36 cellular contexts compared by ENCODE assay signal in the genomic region with DNA sequence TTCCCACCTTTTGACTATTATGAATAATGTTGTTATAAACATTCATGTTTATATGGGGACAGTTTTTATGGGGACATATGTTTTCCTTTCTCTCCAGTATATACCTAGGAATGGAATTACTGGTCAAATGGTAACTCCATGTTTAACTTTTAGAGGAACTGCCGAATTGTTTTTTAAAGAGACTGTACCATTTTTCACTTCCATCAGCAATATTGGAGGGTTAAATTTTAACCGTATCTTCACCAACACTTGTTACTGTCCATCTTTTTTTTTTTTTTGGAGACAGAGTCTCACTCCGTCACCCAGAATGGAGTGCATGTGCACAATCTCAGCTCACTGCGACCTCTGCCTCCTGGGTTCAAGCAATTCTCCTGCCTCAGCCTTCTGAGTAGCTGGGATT. TPM values are rescaled to one million over a fixed set of nuclear protein-coding genes. Genes with fewer than 3 reads are reported as not detected.
DNase-seq lines count a peak whose midpoint lies in the region; ATAC-seq, FAIRE-seq and TF ChIP-seq lines count a peak whose summit lies in the region.
"Had no signal": no experiment of that assay in that cellular context is flagged by ENCODE, and none has a peak within 500 bp of the region (broad histone marks: within the 10 kb centered on the region; RNA-seq: fewer than 3 reads in every experiment).

No MANE protein-coding gene starts in this region.

- TF ChIP-seq CTCF in HepG2 (CRISPR knock-in tag; IDR thresholded peaks at IDR 0.05), result no peak
- no peak for TF ChIP-seq CTCF in right lobe of liver (IDR thresholded peaks at IDR 0.05)
- TF ChIP-seq CTCF in A549 (IDR thresholded peaks at IDR 0.05), result no peak
- TF ChIP-seq CTCF in IMR-90 (conservative IDR thresholded peaks at IDR 0.05; ENCODE audit: low read depth, low read length), result no peak
- TF ChIP-seq CTCF in K562 (IDR thresholded peaks at IDR 0.05 in 2 of 3, conservative IDR thresholded peaks at IDR 0.05 in 1 of 3; ENCODE audit: insufficient read depth in 2 of 3, low read depth in 1 of 3, low read length in 3 of 3), result no peak
- TF ChIP-seq CTCF in glutamatergic neuron (IDR thresholded peaks at IDR 0.05; ENCODE audit: partially characterized antibody, unreplicated experiment), result no peak
- no peak for TF ChIP-seq CTCF in upper lobe of left lung (IDR thresholded peaks at IDR 0.05)

- dilution Hi-C loops in IMR-90 (cut with HindIII; ENCODE audit: low sequenced_read_pairs, unreplicated experiment), result no loop called here

- H3K27ac ChIP-seq in HepG2 (ENCODE audit: extremely low read length, insufficient read depth, low read length), result no peak overlapping the region
- H3K27ac ChIP-seq in right lobe of liver, result no peak overlapping the region
- no peak overlapping the region for H3K27ac ChIP-seq in A549
- H3K27ac ChIP-seq in IMR-90 (ENCODE audit: insufficient read depth, low read length), result no peak overlapping the region
- no peak overlapping the region for H3K27ac ChIP-seq in K562 (ENCODE audit: extremely low read depth, low read depth, low read length)
- no peak overlapping the region for H3K27ac ChIP-seq in upper lobe of left lung
- H3K27ac ChIP-seq: 22Rv1; BLaER1; BLaER1 treated with 17β-estradiol and CSF1 and Interleukin-3, amounts not matched to agents 10 nM and 100 nM; C4-2B had no signal

- no peak overlapping the region for H2AK9ac ChIP-seq in IMR-90 (replicated peaks; ENCODE audit: low read depth, low read length, poor library complexity)

- H3K9me3 ChIP-seq in HepG2 (ENCODE audit: low read length) (no peaks in the 10 kb centered on the region), right lobe of liver (no peaks in the 10 kb centered on the region), A549 (no peaks in the 10 kb centered on the region), IMR-90 (ENCODE audit: control insufficient read depth, insufficient read depth, low read length) (no peaks in the 10 kb centered on the region), K562 (replicated peaks; ENCODE audit: control insufficient read depth, insufficient read depth, low read depth, low read length) (no peaks in the 10 kb centered on the region; the same call in 1 of the 2 replicates), upper lobe of left lung (peaks cover 0 to 4% (median 0%) of the 10 kb centered on the region in 4 donors)
- H3K9me3 ChIP-seq: BE2C, Caco-2 had no signal

- in situ Hi-C loops in HepG2 (cut with HindIII; ENCODE audit: extremely low pct_ligation_motif_present, low pct_unique_long_range_greater_than_20kb), result no loop called here
- in situ Hi-C loops in IMR-90 (cut with MboI; ENCODE audit: low sequenced_read_pairs), result no loop called here
- in situ Hi-C loops in K562 (cut with MboI), result no loop called here

- H4K91ac ChIP-seq in IMR-90 (ENCODE audit: insufficient read depth, low read depth, low read length), result no peak overlapping the region

- H2AK5ac ChIP-seq in IMR-90 (ENCODE audit: low read depth, low read length), result no peak overlapping the region

- H4K8ac ChIP-seq in IMR-90 (ENCODE audit: low read depth in 2 of 2, low read length in 2 of 2), result no peak overlapping the region

- H4K5ac ChIP-seq in IMR-90 (ENCODE audit: low read depth, low read length), result no peak overlapping the region

- H2BK20ac ChIP-seq in IMR-90 (ENCODE audit: low read depth, low read length), result no peak overlapping the region

- no peaks in the 10 kb centered on the region for H4K20me1 ChIP-seq in HepG2 (ENCODE audit: insufficient read depth, low read length)
- H4K20me1 ChIP-seq in IMR-90 (ENCODE audit: insufficient read depth, low read length), result peaks cover 3% of the 10 kb centered on the region; the same call in 1 of the 2 replicates
- H4K20me1 ChIP-seq in K562 (replicated peaks; ENCODE audit: control insufficient read depth, insufficient read depth, low read length), result no peaks in the 10 kb centered on the region; the same call in 1 of the 2 replicates
- H4K20me1 ChIP-seq: BLaER1 had no signal

- no peak overlapping the region for H3K4ac ChIP-seq in IMR-90 (ENCODE audit: low read depth, low read length)

- H2AFZ ChIP-seq in HepG2 (ENCODE audit: low read length) (no peak overlapping the region), IMR-90 (replicated peaks; ENCODE audit: low read length, poor library complexity) (no peak overlapping the region), K562 (ENCODE audit: low read depth, low read length) (no peak overlapping the region)

- TF ChIP-seq POLR2A in HepG2 (IDR thresholded peaks at IDR 0.05; ENCODE audit: insufficient read depth in 1 of 2, low read depth in 2 of 2, low read length in 2 of 2) (no peak), right lobe of liver (IDR thresholded peaks at IDR 0.05) (no peak), A549 (IDR thresholded peaks at IDR 0.05; ENCODE audit: low read length) (no peak), IMR-90 (IDR thresholded peaks at IDR 0.05; ENCODE audit: low read depth, low read length) (no peak), K562 (conservative IDR thresholded peaks at IDR 0.05) (no peak), upper lobe of left lung (IDR thresholded peaks at IDR 0.05) (no peak)

- H2BK5ac ChIP-seq in IMR-90 (ENCODE audit: low read depth, low read length, poor library complexity, severe bottlenecking), result no peak overlapping the region

- H3K4me3 Mint-ChIP-seq in glutamatergic neuron (ENCODE audit: unreplicated experiment), result no peak overlapping the region
- H3K4me3 Mint-ChIP-seq: B cell; CD14-positive monocyte; CD4-positive, alpha-beta memory T cell; CD4-positive, alpha-beta T cell; CD4-positive, CD25-positive, alpha-beta regulatory T cell; CD8-positive, alpha-beta memory T cell; CD8-positive, alpha-beta T cell had no signal

- ATAC-seq in HepG2 (no peak), right lobe of liver (no peak), A549 (no peak), IMR-90 (ENCODE audit: low read depth) (no peak), K562 (no peak), upper lobe of left lung (ENCODE audit: low FRiP score in 2 of 2) (no peak)
- ATAC-seq: CD8-positive, alpha-beta T cell had no signal

- no peak overlapping the region for H3K23ac ChIP-seq in IMR-90 (ENCODE audit: low read depth, low read length)

- no peak for FAIRE-seq in HepG2 (lab: Jason Lieb, UNC)
- FAIRE-seq in A549 (lab: Jason Lieb, UNC), result no peak
- FAIRE-seq in K562 (lab: Jason Lieb, UNC), result no peak
- FAIRE-seq: A204.1, D721Med had no signal

- POLR2A ChIA-PET in HepG2 (lab: Yijun Ruan, JAX), result no interaction called here
- POLR2A ChIA-PET in A549 (lab: Yijun Ruan, JAX), result no interaction called here
- POLR2A ChIA-PET in IMR-90 (lab: Charles Lee; ENCODE audit: unreplicated experiment), result no interaction called here
- POLR2A ChIA-PET in K562 (lab: Yijun Ruan, JAX), result no interaction called here

- DNase-seq in HepG2 (ENCODE audit: low spot score) (no peak), right lobe of liver (no peak), A549 (ENCODE audit: low read depth in 1 of 2, low spot score in 1 of 2) (no peak), IMR-90 (no peak), K562 (ENCODE audit: extremely low read depth in 1 of 4, low spot score in 3 of 4) (no peak), glutamatergic neuron (no peak), upper lobe of left lung (no peak), NCI-H510A (lab: John Stamatoyannopoulos, UW) (no peak)
- DNase-seq: 8988T; ACHN; AML-193; BE2C; C1 segment of cervical spinal cord; Caco-2; Calu3; CD4-positive, alpha-beta memory T cell; CD4-positive, alpha-beta T cell; CD4-positive, CD25-positive, alpha-beta regulatory T cell; CD8-positive, alpha-beta memory T cell; CD8-positive, alpha-beta T cell; COR-L47; DMS 273 treated with DMSO at 0.1 percent for 48 hours; DMS153; DMS53; DMS79; DMS79 treated with DMSO at 0.1 percent for 48 hours; DND-41; EL had no signal

- no peak overlapping the region for H3K4me2 ChIP-seq in HepG2 (ENCODE audit: low read depth, low read length)
- no peak overlapping the region for H3K4me2 ChIP-seq in A549
- no peak overlapping the region for H3K4me2 ChIP-seq in IMR-90 (ENCODE audit: low read depth, low read length)
- no peak overlapping the region for H3K4me2 ChIP-seq in K562 (ENCODE audit: insufficient read depth, low read length)
- H3K4me2 ChIP-seq: BLaER1; BLaER1 treated with 17β-estradiol and CSF1 and Interleukin-3, amounts not matched to agents 10 nM and 100 nM had no signal

- no peak overlapping the region for H3K27ac Mint-ChIP-seq in glutamatergic neuron (ENCODE audit: unreplicated experiment)
- H3K27ac Mint-ChIP-seq: B cell; CD14-positive monocyte; CD4-positive, alpha-beta memory T cell; CD4-positive, alpha-beta T cell; CD4-positive, CD25-positive, alpha-beta regulatory T cell; CD8-positive, alpha-beta T cell had no signal

- no peaks in the 10 kb centered on the region for H3K79me1 ChIP-seq in IMR-90 (ENCODE audit: low read depth in 1 of 2, low read length in 2 of 2)

- no peak overlapping the region for H2BK15ac ChIP-seq in IMR-90 (ENCODE audit: low read depth, low read length)

- H3K4me1 ChIP-seq in HepG2 (ENCODE audit: insufficient read depth, low read length), result no peaks in the 10 kb centered on the region
- no peaks in the 10 kb centered on the region for H3K4me1 ChIP-seq in right lobe of liver
- H3K4me1 ChIP-seq in A549, result no peaks in the 10 kb centered on the region
- peaks cover 8% of the 10 kb centered on the region for H3K4me1 ChIP-seq in IMR-90 (ENCODE audit: control insufficient read depth, insufficient read depth, low read length)
- peaks cover 4 to 13% of the 10 kb centered on the region in 2 experiments; a peak in 3 of 5 replicates for H3K4me1 ChIP-seq in K562 (replicated peaks in 1 of 2; ENCODE audit: control insufficient read depth in 2 of 2, insufficient read depth in 2 of 2, low read length in 2 of 2)
- H3K4me1 ChIP-seq in upper lobe of left lung, result no peaks in the 10 kb centered on the region
- H3K4me1 ChIP-seq: BE2C; BLaER1; BLaER1 treated with 17β-estradiol and CSF1 and Interleukin-3, amounts not matched to agents 10 nM and 100 nM; Caco-2 had no signal

- H3K27me3 ChIP-seq in HepG2 (ENCODE audit: control insufficient read depth in 1 of 2, insufficient read depth in 2 of 2, low read length in 2 of 2), result no peaks in the 10 kb centered on the region
- no peaks in the 10 kb centered on the region for H3K27me3 ChIP-seq in right lobe of liver
- H3K27me3 ChIP-seq in IMR-90 (ENCODE audit: control insufficient read depth, insufficient read depth, low read length), result no peaks in the 10 kb centered on the region; the same call in 1 of the 2 replicates
- H3K27me3 ChIP-seq in K562 (ENCODE audit: control insufficient read depth in 2 of 2, insufficient read depth in 2 of 2, low read length in 2 of 2), result no peaks in the 10 kb centered on the region
- H3K27me3 ChIP-seq in upper lobe of left lung, result no peaks in the 10 kb centered on the region
- H3K27me3 ChIP-seq: BE2C had no signal

- H3K14ac ChIP-seq in IMR-90 (replicated peaks; ENCODE audit: low read depth, low read length), result no peak overlapping the region

- H3K36me3 ChIP-seq in HepG2 (replicated peaks in 1 of 2; ENCODE audit: control insufficient read depth in 1 of 2, insufficient read depth in 2 of 2, low read length in 2 of 2) (no peaks in the 10 kb centered on the region), right lobe of liver (no peaks in the 10 kb centered on the region), IMR-90 (ENCODE audit: control insufficient read depth, insufficient read depth, low read length) (no peaks in the 10 kb centered on the region), K562 (ENCODE audit: control insufficient read depth, insufficient read depth, low read length) (no peaks in the 10 kb centered on the region), upper lobe of left lung (no peaks in the 10 kb centered on the region)
- H3K36me3 ChIP-seq: BE2C; BLaER1; BLaER1 treated with 17β-estradiol and CSF1 and Interleukin-3, amounts not matched to agents 10 nM and 100 nM had no signal

- intact Hi-C loops in HepG2 (cut with micrococcal nuclease; ENCODE audit: unreplicated experiment), result no loop called here
- intact Hi-C loops in right lobe of liver (cut with DNase I), result no loop called here
- intact Hi-C loops in IMR-90 (cut with micrococcal nuclease), result no loop called here
- intact Hi-C loops in K562 (cut with micrococcal nuclease), result no loop called here

- H2BK120ac ChIP-seq in IMR-90 (ENCODE audit: low read depth, low read length), result no peak overlapping the region

- no peaks in the 10 kb centered on the region for H3K36me3 Mint-ChIP-seq in glutamatergic neuron (ENCODE audit: unreplicated experiment)
- H3K36me3 Mint-ChIP-seq: CD14-positive monocyte; CD4-positive, alpha-beta memory T cell; CD4-positive, CD25-positive, alpha-beta regulatory T cell; CD8-positive, alpha-beta T cell had no signal

- H3K79me2 ChIP-seq in HepG2 (ENCODE audit: insufficient read depth, low read length) (no peaks in the 10 kb centered on the region), K562 (ENCODE audit: control insufficient read depth, insufficient read depth, low read length) (no peaks in the 10 kb centered on the region)

- H3K27me3 Mint-ChIP-seq in glutamatergic neuron (ENCODE audit: unreplicated experiment), result no peaks in the 10 kb centered on the region
- H3K27me3 Mint-ChIP-seq: B cell; CD4-positive, alpha-beta T cell; CD4-positive, CD25-positive, alpha-beta regulatory T cell; CD8-positive, alpha-beta memory T cell had no signal

- H3K9ac ChIP-seq in HepG2 (ENCODE audit: insufficient read depth, low read depth, low read length) (no peak overlapping the region), IMR-90 (ENCODE audit: low read depth, low read length) (no peak overlapping the region), K562 (ENCODE audit: insufficient read depth in 1 of 2, low read depth in 2 of 2, low read length in 2 of 2) (no peak overlapping the region)
- H3K9ac ChIP-seq: BLaER1; BLaER1 treated with 17β-estradiol and CSF1 and Interleukin-3, amounts not matched to agents 10 nM and 100 nM had no signal

- no TSS peak for BruUV-seq in HepG2 (replicated peaks; lab: Mats Ljungman, UMichigan)
- BruUV-seq in IMR-90 (replicated peaks; lab: Mats Ljungman, UMichigan), result no TSS peak
- no TSS peak for BruUV-seq in K562 (replicated peaks; lab: Mats Ljungman, UMichigan)

- CTCF ChIA-PET in HepG2 (lab: Yijun Ruan, JAX; ENCODE audit: low intra/inter-chr PET ratio, low total read pairs) (no interaction called here), A549 (lab: Yijun Ruan, JAX) (no interaction called here), IMR-90 (lab: Yijun Ruan, JAX) (interaction anchor here (0.9 kb wide), 1 partner anchor 9 kb away, joined by 4 read pairs; no protein-coding TSS in a partner anchor), K562 (lab: Yijun Ruan, JAX; ENCODE audit: low intra/inter-chr PET ratio) (no interaction called here)

- H3K9me1 ChIP-seq in IMR-90 (ENCODE audit: insufficient read depth, low read length), result peaks cover 3% of the 10 kb centered on the region; the same call in 1 of the 2 replicates
- H3K9me1 ChIP-seq in K562 (ENCODE audit: control insufficient read depth, insufficient read depth, low read length), result no peaks in the 10 kb centered on the region

- 67% methylated on average over 4 of the region's 4 CpGs for WGBS in HepG2 (ENCODE audit: low lambda C conversion rate)
- 52% methylated on average over 4 of the region's 4 CpGs for WGBS in right lobe of liver (ENCODE audit: insufficient coverage, low coverage, low lambda C conversion rate, missing lambda C conversion rate)
- WGBS in A549 (ENCODE audit: missing lambda C conversion rate), result 76% methylated on average over 4 of the region's 4 CpGs
- no CpG with 5 or more reads among the region's 4 CpGs for WGBS in IMR-90 (ENCODE audit: extremely low coverage in 2 of 2, insufficient read length in 1 of 2), 2 experiments
- 44% methylated on average over 4 of the region's 4 CpGs for WGBS in K562 (ENCODE audit: insufficient coverage, low coverage, missing lambda C conversion rate)
- WGBS in upper lobe of left lung, 2 donors, result 88 to 90% methylated on average over 4 of the region's 4 CpGs

- no peak for TF ChIP-seq RAD21 in HepG2 (CRISPR knock-in tag; IDR thresholded peaks at IDR 0.05)
- TF ChIP-seq RAD21 in A549 (conservative IDR thresholded peaks at IDR 0.05 in 1 of 2, IDR thresholded peaks at IDR 0.05 in 1 of 2), result no peak
- no peak for TF ChIP-seq RAD21 in IMR-90 (IDR thresholded peaks at IDR 0.05; ENCODE audit: low read length)
- no peak for TF ChIP-seq RAD21 in K562 (CRISPR knock-in tag; conservative IDR thresholded peaks at IDR 0.05 in 1 of 2, IDR thresholded peaks at IDR 0.05 in 1 of 2)

- no peaks in the 10 kb centered on the region for H3K4me1 Mint-ChIP-seq in glutamatergic neuron (ENCODE audit: low read depth, unreplicated experiment)
- H3K4me1 Mint-ChIP-seq: B cell; CD14-positive monocyte; CD4-positive, alpha-beta memory T cell; CD4-positive, CD25-positive, alpha-beta regulatory T cell; CD8-positive, alpha-beta memory T cell had no signal

- H3K18ac ChIP-seq in IMR-90 (ENCODE audit: low read depth, low read length), result no peak overlapping the region

- H3K9me3 Mint-ChIP-seq in glutamatergic neuron (ENCODE audit: unreplicated experiment), result no peaks in the 10 kb centered on the region
- H3K9me3 Mint-ChIP-seq: CD4-positive, alpha-beta memory T cell; CD4-positive, alpha-beta T cell; CD8-positive, alpha-beta T cell had no signal

- no peak for TF ChIP-seq EP300 in HepG2 (IDR thresholded peaks at IDR 0.05; ENCODE audit: low read depth in 2 of 2, low read length in 2 of 2)
- no peak for TF ChIP-seq EP300 in HepG2 (CRISPR knock-in tag; IDR thresholded peaks at IDR 0.05; ENCODE audit: borderline replicate concordance)
- TF ChIP-seq EP300 in A549 (IDR thresholded peaks at IDR 0.05), result no peak
- no peak for TF ChIP-seq EP300 in K562 (IDR thresholded peaks at IDR 0.05; ENCODE audit: low read length)
- TF ChIP-seq EP300 in upper lobe of left lung (IDR thresholded peaks at IDR 0.05), result no peak

- no peak overlapping the region for H3K4me3 ChIP-seq in HepG2 (replicated peaks in 1 of 3; ENCODE audit: insufficient read depth in 1 of 3, low read depth in 2 of 3, low read length in 3 of 3)
- H3K4me3 ChIP-seq in right lobe of liver, result no peak overlapping the region
- no peak overlapping the region for H3K4me3 ChIP-seq in A549
- H3K4me3 ChIP-seq in IMR-90 (ENCODE audit: insufficient read depth, low read depth, low read length), result no peak overlapping the region
- H3K4me3 ChIP-seq in K562, result no peak overlapping the region
- no peak overlapping the region for H3K4me3 ChIP-seq in upper lobe of left lung
- H3K4me3 ChIP-seq: BLaER1; BLaER1 treated with 17β-estradiol and CSF1 and Interleukin-3, amounts not matched to agents 10 nM and 100 nM had no signal

- no peak overlapping the region for H3K56ac ChIP-seq in IMR-90 (ENCODE audit: extremely low read depth, insufficient read depth, low read length)

RNA-seq across cellular contexts. Expression of gene PRPS1, which starts 46.4 kb away (rescaled TPM):
- total RNA-seq in HepG2 (2016; rRNA removed; fragmentation: Illumina TruSeq; extraction: Trizol) (54.4 and 80.5 TPM in 2 replicates), right lobe of liver (10 to 100 TPM; 23.8 to 38.6 (median 26.0) TPM), IMR-90 (2012; rRNA removed) (137 and 162 TPM in 2 replicates), K562 (2014; rRNA removed) (51.8 and 51.9 TPM in 2 replicates), K562 (2014; rRNA removed; fragmentation: Illumina TruSeq; extraction: Trizol) (79.6 and 85.1 TPM in 2 replicates), K562 (2015; rRNA removed; fragmentation: Illumina TruSeq; extraction: Trizol) (70.1 and 71.2 TPM in 2 replicates), K562 (2021) (102 and 104 TPM in 2 replicates), glutamatergic neuron (ENCODE audit: unreplicated experiment) (31.8 TPM), upper lobe of left lung (10 to 100 TPM; 10.5 to 32.7 (median 24.6) TPM)
- 9.9 and 13.0 TPM in 2 replicates for total RNA-seq in HepG2 (2016; cell fraction: cytosol; rRNA removed; fragmentation: Illumina TruSeq; extraction: Trizol; ENCODE audit: low read depth)
- total RNA-seq in HepG2 (2016; cell fraction: insoluble cytoplasmic fraction; rRNA removed; fragmentation: Illumina TruSeq; extraction: Trizol), result 52.3 and 82.1 TPM in 2 replicates
- 25.7 and 27.0 TPM in 2 replicates for total RNA-seq in HepG2 (2016; cell fraction: membrane; rRNA removed; fragmentation: Illumina TruSeq; extraction: Trizol)
- total RNA-seq in HepG2 (2016; cell fraction: nucleus; rRNA removed; fragmentation: Illumina TruSeq; extraction: Trizol), result 22.0 and 23.9 TPM in 2 replicates
- polyA plus RNA-seq in HepG2 (2011; rRNA removed) (26.0 and 33.7 TPM in 2 replicates), A549 (2011; rRNA removed) (125 and 140 TPM in 2 replicates), A549 (2017; fragmentation: RNase III; extraction: RNeasy Plus Mini Kit Qiagen cat#74134 plus additional on column Dnase treatment) (113 to 121 TPM (median 121 TPM) in 3 replicates), IMR-90 (2012; rRNA removed) (113 and 118 TPM in 2 replicates), K562 (2011; rRNA removed) (138 and 175 TPM in 2 replicates), K562 (2014; fragmentation: Illumina TruSeq; extraction: Trizol) (113 and 125 TPM in 2 replicates), K562 (2014; fragmentation: Nextera tagmentation; extraction: Ambion mirVana) (10 to 100 TPM; 47.8 to 50.9 TPM), K562 (2014; rRNA removed) (90.2 and 121 TPM in 2 replicates)
- polyA plus RNA-seq in HepG2 (2011; cell fraction: cytosol; rRNA removed), result 23.3 and 28.8 TPM in 2 replicates
- polyA plus RNA-seq in HepG2 (2011; cell fraction: nucleus; rRNA removed), result 7.3 and 8.4 TPM in 2 replicates
- polyA plus RNA-seq in HepG2 (2012), result 25.1 and 35.9 TPM in 2 replicates
- polyA plus RNA-seq in HepG2 (2016; cell fraction: cytosol; fragmentation: Illumina TruSeq; extraction: Trizol; ENCODE audit: low read depth), result 11.3 and 12.7 TPM in 2 replicates
- polyA plus RNA-seq in HepG2 (2016; cell fraction: insoluble cytoplasmic fraction; fragmentation: Illumina TruSeq; extraction: Trizol; ENCODE audit: low read depth), result 89.6 and 95.5 TPM in 2 replicates
- polyA plus RNA-seq in HepG2 (2016; cell fraction: membrane; fragmentation: Illumina TruSeq; extraction: Trizol; ENCODE audit: low read depth), result 18.7 and 19.3 TPM in 2 replicates
- 29.5 and 31.8 TPM in 2 replicates for polyA plus RNA-seq in HepG2 (2016; cell fraction: nucleus; fragmentation: Illumina TruSeq; extraction: Trizol; ENCODE audit: insufficient read depth, low read depth)
- 34.8 and 117 TPM in 2 replicates for polyA minus RNA-seq in HepG2 (2011; rRNA and poly(A)+ RNA removed; ENCODE audit: low replicate concordance)
- 20.4 and 21.6 TPM in 2 replicates for polyA minus RNA-seq in HepG2 (2011; cell fraction: cytosol; rRNA and poly(A)+ RNA removed)
- 13.6 and 17.8 TPM in 2 replicates for polyA minus RNA-seq in HepG2 (2011; cell fraction: nucleus; rRNA and poly(A)+ RNA removed)
- 87.6 and 94.8 TPM in 2 replicates for polyA plus RNA-seq in A549 (2012; cell fraction: cytosol; rRNA removed)
- polyA plus RNA-seq in A549 (2012; cell fraction: nucleus; rRNA removed), result 32.8 and 64.7 TPM in 2 replicates
- polyA minus RNA-seq in A549 (2011; rRNA and poly(A)+ RNA removed), result 69.3 and 69.5 TPM in 2 replicates
- polyA plus RNA-seq in IMR-90 (2012; cell fraction: cytosol; rRNA removed), result 38.7 and 103 TPM in 2 replicates
- 19.0 and 61.9 TPM in 2 replicates for polyA plus RNA-seq in IMR-90 (2012; cell fraction: nucleus; rRNA removed; ENCODE audit: low replicate concordance)
- total RNA-seq in K562 (2011; cell fraction: chromatin; rRNA removed; ENCODE audit: low replicate concordance), result 26.8 and 37.6 TPM in 2 replicates
- 19.3 and 22.8 TPM in 2 replicates for total RNA-seq in K562 (2011; cell fraction: nucleolus; rRNA removed)
- 30.8 and 38.8 TPM in 2 replicates for total RNA-seq in K562 (2011; cell fraction: nucleoplasm; rRNA removed)
- 87.5 and 121 TPM in 2 replicates for polyA plus RNA-seq in K562 (2011; cell fraction: cytosol; rRNA removed)
- polyA plus RNA-seq in K562 (2011; cell fraction: nucleus; rRNA removed), result 25.6 and 38.6 TPM in 2 replicates
- polyA plus RNA-seq in K562 (2012), result 49.4 and 92.8 TPM in 2 replicates
- 161 and 200 TPM in 2 replicates for polyA minus RNA-seq in K562 (2011; rRNA and poly(A)+ RNA removed)
- 49.1 and 77.7 TPM in 2 replicates for polyA minus RNA-seq in K562 (2011; cell fraction: cytosol; rRNA and poly(A)+ RNA removed)
- polyA minus RNA-seq in K562 (2011; cell fraction: nucleus; rRNA and poly(A)+ RNA removed), result 10.5 and 18.3 TPM in 2 replicates

Comparison
In these comparisons a context has a peak if more than half of its experiments do, and no peak if none do; other contexts are left out.
1. Of the 241 proteins assayed by ChIP-seq in both HepG2 and K562: peak only in HepG2: MAFF; only in K562: none; in both: none; in neither: 239; mixed calls (peak in some experiments, not most) for 1.